Comparison of ENCODE assay signal across 28 cellular contexts in genomic region chr15:80274554-80274953, GRCh38. TPM values are rescaled to one million over a fixed set of nuclear protein-coding genes. Genes with fewer than 3 reads are reported as not detected.
"Had no signal": no experiment of that assay in that cellular context is flagged by ENCODE, and none has a peak within 500 bp of the region (broad histone marks: within the 10 kb centered on the region; RNA-seq: fewer than 3 reads in every experiment).

No MANE protein-coding gene starts in this region.

- H3K27ac ChIP-seq: stomach, suprapubic skin, testis, thoracic aorta, thyroid gland, tibial artery, tibial nerve, transverse colon, upper lobe of left lung, upper lobe of right lung, uterus, vagina had no signal

- H3K4me3 ChIP-seq: stomach, suprapubic skin, testis, thoracic aorta, thyroid gland, tibial artery, tibial nerve, transverse colon, upper lobe of left lung, upper lobe of right lung, uterus, vagina had no signal

- FAIRE-seq: urothelium cell line had no signal

- H3K9me3 ChIP-seq: stomach, suprapubic skin, testis, thoracic aorta, thyroid gland, transverse colon, upper lobe of left lung, upper lobe of right lung, uterus, vagina had no signal

- H3K36me3 ChIP-seq: stomach, suprapubic skin, thoracic aorta, thyroid gland, tibial artery, tibial nerve, transverse colon, upper lobe of left lung, upper lobe of right lung, uterus, vagina had no signal

- H3K4me1 ChIP-seq: stomach, suprapubic skin, testis, thyroid gland, tibial artery, tibial nerve, transverse colon, upper lobe of left lung, upper lobe of right lung, uterus, vagina had no signal

- H3K27me3 ChIP-seq: stomach, suprapubic skin, testis, thyroid gland, tibial artery, tibial nerve, transverse colon, upper lobe of left lung, upper lobe of right lung, uterus, vagina had no signal

- ATAC-seq: stimulated activated effector memory CD8-positive, alpha-beta T cell treated with anti-CD3 and anti-CD28 coated beads, Interleukin-12 subunit alpha, Interleukin-12 subunit beta, amount 100 ng/mL, for 72 hours; stimulated activated memory B cell treated with anti-CD40 and anti-IgM and Interleukin-4, amounts not matched to agents 10 μg/mL and 1 μg/mL and 100 μg/mL, for 72 hours; stimulated activated naive B cell treated with anti-CD40 and anti-IgM and Interleukin-4, amounts not matched to agents 10 μg/mL and 1 μg/mL and 100 μg/mL, for 72 hours; stimulated activated naive CD8-positive, alpha-beta T cell treated with anti-CD3 and anti-CD28 coated beads, Interleukin-15, amount 100 ng/mL, for 72 hours; stimulated activated naive CD8-positive, alpha-beta T cell treated with anti-CD3 and anti-CD28 coated beads, Interleukin-15, Interleukin-2, amounts not matched to agents 100 U/mL and 50 U/mL, for 24 hours; upper lobe of right lung had no signal

- DNase-seq: stimulated activated CD4-positive, alpha-beta T cell treated with anti-CD3 and anti-CD28 coated beads, Interleukin-2, amount 100 ng/mL, for 48 hours; stimulated activated CD4-positive, alpha-beta T cell treated with anti-CD3 and anti-CD28 coated beads, Interleukin-4, amount 100 ng/mL, for 1 hour; stimulated activated CD4-positive, alpha-beta T cell treated with anti-CD3 and anti-CD28 coated beads, Interleukin-4, amount 100 ng/mL, for 24 hours; stimulated activated CD4-positive, alpha-beta T cell treated with anti-CD3 and anti-CD28 coated beads, Interleukin-4, amount 100 ng/mL, for 4 hours; stimulated activated CD8-positive, alpha-beta memory T cell treated with anti-CD3 and anti-CD28 coated beads, Interleukin-4, amount 100 ng/mL, for 48 hours; stimulated activated naive B cell treated with anti-CD40 and anti-IgM and Interleukin-4, amounts not matched to agents 10 μg/mL and 1 μg/mL and 100 μg/mL, for 72 hours; stimulated activated naive CD4-positive, alpha-beta T cell; stimulated activated naive CD4-positive, alpha-beta T cell treated with Interleukin-2 at 50 U/mL for 16 hours; stimulated activated naive CD8-positive, alpha-beta T cell treated with anti-CD3 and anti-CD28 coated beads, Interleukin-15, amount 100 ng/mL, for 72 hours; stimulated activated naive CD8-positive, alpha-beta T cell treated with anti-CD3 and anti-CD28 coated beads, Interleukin-15, Interleukin-2, amounts not matched to agents 100 U/mL and 50 U/mL, for 24 hours; stomach; substantia nigra; testis; thyroid gland; tibial artery; transverse colon; trophoblast cell; upper lobe of left lung; upper lobe of right lung; uterus had no signal

RNA-seq across cellular contexts. Expression of gene CTXND1, which starts 22.5 kb away (rescaled TPM):
- total RNA-seq: subcutaneous adipose tissue had no signal
